In the genomic region with DNA sequence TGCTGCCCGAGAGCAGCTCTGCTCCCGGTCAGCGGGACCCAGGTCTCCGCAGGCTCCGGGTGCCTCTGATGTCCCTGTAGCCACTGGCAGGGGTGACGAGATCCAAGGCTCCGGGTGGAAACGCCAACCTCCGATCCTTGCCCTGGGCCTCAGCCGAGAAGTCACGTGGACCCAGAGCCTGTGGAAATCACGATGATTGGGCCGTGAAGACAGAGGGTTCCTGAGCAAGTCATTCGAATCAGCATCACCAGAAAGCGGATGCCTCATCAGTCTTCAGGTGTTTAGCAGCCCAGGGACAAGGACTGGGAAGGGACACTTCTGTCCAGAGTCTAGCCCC, we compare ENCODE assay signal across 1 cellular context.
TF ChIP-seq lines count a peak whose summit lies in the region.

No MANE protein-coding gene starts in this region.

TF ChIP-seq in WTC11, 78 proteins besides CTCF, POLR2A, EP300 and RAD21 (continued from another document):
- TF ChIP-seq, protein P1, sequence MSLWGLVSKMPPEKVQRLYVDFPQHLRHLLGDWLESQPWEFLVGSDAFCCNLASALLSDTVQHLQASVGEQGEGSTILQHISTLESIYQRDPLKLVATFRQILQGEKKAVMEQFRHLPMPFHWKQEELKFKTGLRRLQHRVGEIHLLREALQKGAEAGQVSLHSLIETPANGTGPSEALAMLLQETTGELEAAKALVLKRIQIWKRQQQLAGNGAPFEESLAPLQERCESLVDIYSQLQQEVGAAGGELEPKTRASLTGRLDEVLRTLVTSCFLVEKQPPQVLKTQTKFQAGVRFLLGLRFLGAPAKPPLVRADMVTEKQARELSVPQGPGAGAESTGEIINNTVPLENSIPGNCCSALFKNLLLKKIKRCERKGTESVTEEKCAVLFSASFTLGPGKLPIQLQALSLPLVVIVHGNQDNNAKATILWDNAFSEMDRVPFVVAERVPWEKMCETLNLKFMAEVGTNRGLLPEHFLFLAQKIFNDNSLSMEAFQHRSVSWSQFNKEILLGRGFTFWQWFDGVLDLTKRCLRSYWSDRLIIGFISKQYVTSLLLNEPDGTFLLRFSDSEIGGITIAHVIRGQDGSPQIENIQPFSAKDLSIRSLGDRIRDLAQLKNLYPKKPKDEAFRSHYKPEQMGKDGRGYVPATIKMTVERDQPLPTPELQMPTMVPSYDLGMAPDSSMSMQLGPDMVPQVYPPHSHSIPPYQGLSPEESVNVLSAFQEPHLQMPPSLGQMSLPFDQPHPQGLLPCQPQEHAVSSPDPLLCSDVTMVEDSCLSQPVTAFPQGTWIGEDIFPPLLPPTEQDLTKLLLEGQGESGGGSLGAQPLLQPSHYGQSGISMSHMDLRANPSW (CRISPR knock-in tag; conservative IDR thresholded peaks at IDR 0.05; ENCODE audit: low read depth) = no peak
- no peak for TF ChIP-seq NR3C1 (CRISPR knock-in tag; conservative IDR thresholded peaks at IDR 0.05; ENCODE audit: low read depth)
- TF ChIP-seq NFE2L1 (CRISPR knock-in tag; IDR thresholded peaks at IDR 0.05) = no peak
- no peak for TF ChIP-seq TEAD4 (CRISPR knock-in tag; IDR thresholded peaks at IDR 0.05)
- TF ChIP-seq RELA (CRISPR knock-in tag; IDR thresholded peaks at IDR 0.05; ENCODE audit: borderline replicate concordance) = no peak
- no peak for TF ChIP-seq CREB1 (CRISPR knock-in tag; IDR thresholded peaks at IDR 0.05)
- TF ChIP-seq NFATC4 (CRISPR knock-in tag; IDR thresholded peaks at IDR 0.05) = no peak
- no peak for TF ChIP-seq ZNF232 (CRISPR knock-in tag; IDR thresholded peaks at IDR 0.05)
- TF ChIP-seq, protein P2, sequence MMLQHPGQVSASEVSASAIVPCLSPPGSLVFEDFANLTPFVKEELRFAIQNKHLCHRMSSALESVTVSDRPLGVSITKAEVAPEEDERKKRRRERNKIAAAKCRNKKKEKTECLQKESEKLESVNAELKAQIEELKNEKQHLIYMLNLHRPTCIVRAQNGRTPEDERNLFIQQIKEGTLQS (CRISPR knock-in tag; conservative IDR thresholded peaks at IDR 0.05) = no peak
- no peak for TF ChIP-seq SP1 (CRISPR knock-in tag; conservative IDR thresholded peaks at IDR 0.05)
- no peak for TF ChIP-seq ESRRA (CRISPR knock-in tag; IDR thresholded peaks at IDR 0.05; ENCODE audit: borderline replicate concordance)
- no peak for TF ChIP-seq SOX15 (CRISPR knock-in tag; IDR thresholded peaks at IDR 0.05)
- TF ChIP-seq, protein P3, sequence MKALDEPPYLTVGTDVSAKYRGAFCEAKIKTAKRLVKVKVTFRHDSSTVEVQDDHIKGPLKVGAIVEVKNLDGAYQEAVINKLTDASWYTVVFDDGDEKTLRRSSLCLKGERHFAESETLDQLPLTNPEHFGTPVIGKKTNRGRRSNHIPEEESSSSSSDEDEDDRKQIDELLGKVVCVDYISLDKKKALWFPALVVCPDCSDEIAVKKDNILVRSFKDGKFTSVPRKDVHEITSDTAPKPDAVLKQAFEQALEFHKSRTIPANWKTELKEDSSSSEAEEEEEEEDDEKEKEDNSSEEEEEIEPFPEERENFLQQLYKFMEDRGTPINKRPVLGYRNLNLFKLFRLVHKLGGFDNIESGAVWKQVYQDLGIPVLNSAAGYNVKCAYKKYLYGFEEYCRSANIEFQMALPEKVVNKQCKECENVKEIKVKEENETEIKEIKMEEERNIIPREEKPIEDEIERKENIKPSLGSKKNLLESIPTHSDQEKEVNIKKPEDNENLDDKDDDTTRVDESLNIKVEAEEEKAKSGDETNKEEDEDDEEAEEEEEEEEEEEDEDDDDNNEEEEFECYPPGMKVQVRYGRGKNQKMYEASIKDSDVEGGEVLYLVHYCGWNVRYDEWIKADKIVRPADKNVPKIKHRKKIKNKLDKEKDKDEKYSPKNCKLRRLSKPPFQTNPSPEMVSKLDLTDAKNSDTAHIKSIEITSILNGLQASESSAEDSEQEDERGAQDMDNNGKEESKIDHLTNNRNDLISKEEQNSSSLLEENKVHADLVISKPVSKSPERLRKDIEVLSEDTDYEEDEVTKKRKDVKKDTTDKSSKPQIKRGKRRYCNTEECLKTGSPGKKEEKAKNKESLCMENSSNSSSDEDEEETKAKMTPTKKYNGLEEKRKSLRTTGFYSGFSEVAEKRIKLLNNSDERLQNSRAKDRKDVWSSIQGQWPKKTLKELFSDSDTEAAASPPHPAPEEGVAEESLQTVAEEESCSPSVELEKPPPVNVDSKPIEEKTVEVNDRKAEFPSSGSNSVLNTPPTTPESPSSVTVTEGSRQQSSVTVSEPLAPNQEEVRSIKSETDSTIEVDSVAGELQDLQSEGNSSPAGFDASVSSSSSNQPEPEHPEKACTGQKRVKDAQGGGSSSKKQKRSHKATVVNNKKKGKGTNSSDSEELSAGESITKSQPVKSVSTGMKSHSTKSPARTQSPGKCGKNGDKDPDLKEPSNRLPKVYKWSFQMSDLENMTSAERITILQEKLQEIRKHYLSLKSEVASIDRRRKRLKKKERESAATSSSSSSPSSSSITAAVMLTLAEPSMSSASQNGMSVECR (CRISPR knock-in tag; IDR thresholded peaks at IDR 0.05; ENCODE audit: borderline replicate concordance) = no peak
